2 cellular contexts compared by ENCODE assay signal in the genomic region with DNA sequence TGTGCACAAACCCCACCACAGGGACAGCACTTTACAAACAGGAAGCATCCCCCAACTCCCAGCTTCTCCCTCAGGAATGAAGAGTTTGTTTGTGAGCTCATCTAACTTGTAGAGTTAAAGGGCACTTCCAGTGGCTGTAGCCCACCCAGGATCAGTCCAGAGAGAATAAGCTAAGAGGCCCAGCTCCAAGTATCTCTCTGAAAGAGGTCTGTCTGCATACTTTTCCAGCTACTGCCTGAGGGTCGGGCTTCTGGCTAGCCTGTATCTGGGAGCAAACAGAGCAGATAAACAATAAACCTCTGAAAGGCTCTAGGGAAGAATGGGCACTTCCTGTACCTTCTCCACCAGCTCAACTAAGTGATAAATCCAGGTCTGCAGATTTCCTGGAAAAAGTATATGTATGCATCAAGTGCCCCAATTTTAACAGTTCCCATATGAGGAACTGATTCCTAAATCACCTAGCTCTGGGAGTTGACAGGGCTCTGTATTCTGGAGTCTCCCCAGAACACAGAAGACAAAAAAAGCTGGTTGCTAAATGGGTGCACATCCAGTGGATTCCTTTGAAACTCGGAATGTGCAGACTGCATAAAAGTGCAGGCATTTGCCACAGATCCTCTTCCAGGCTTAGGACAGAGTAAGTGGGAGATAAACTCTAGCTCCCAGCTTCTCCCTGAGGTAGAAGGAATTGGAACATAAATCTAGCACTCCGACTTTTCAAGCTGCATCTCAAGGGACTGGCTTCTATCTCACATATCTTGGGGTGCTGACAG.
TF ChIP-seq lines count a peak whose summit lies in the region.

No MANE protein-coding gene starts in this region.

TF ChIP-seq in HepG2, 621 proteins besides CTCF, POLR2A, EP300 and RAD21:
- TF ChIP-seq CC2D1A (CRISPR knock-in tag; IDR thresholded peaks at IDR 0.05) (no peak), KMT2A (CRISPR knock-in tag; IDR thresholded peaks at IDR 0.05) (no peak), TEAD2 (CRISPR knock-in tag; IDR thresholded peaks at IDR 0.05) (no peak), ZNF274 (CRISPR knock-in tag; IDR thresholded peaks at IDR 0.05) (no peak), ZFX (CRISPR knock-in tag; IDR thresholded peaks at IDR 0.05; ENCODE audit: low read depth) (no peak), MXI1 (IDR thresholded peaks at IDR 0.05; ENCODE audit: borderline replicate concordance, low read depth, low read length) (no peak), PAX8 (CRISPR knock-in tag; IDR thresholded peaks at IDR 0.05; ENCODE audit: borderline replicate concordance) (no peak), FOXK2 (IDR thresholded peaks at IDR 0.05) (no peak), ZNF264 (CRISPR knock-in tag; IDR thresholded peaks at IDR 0.05) (no peak), SIN3A (IDR thresholded peaks at IDR 0.05; ENCODE audit: borderline replicate concordance, low read depth, low read length) (no peak), SAFB2 (CRISPR knock-in tag; IDR thresholded peaks at IDR 0.05; ENCODE audit: borderline replicate concordance, low read depth) (no peak), SOX13 (IDR thresholded peaks at IDR 0.05) (no peak), SOX13 (CRISPR knock-in tag; conservative IDR thresholded peaks at IDR 0.05 in 1 of 2, IDR thresholded peaks at IDR 0.05 in 1 of 2) (no peak), PHF20 (CRISPR knock-in tag; IDR thresholded peaks at IDR 0.05) (no peak), HNRNPL (IDR thresholded peaks at IDR 0.05; ENCODE audit: low read depth, low read length) (no peak), SP140L (CRISPR knock-in tag; IDR thresholded peaks at IDR 0.05; ENCODE audit: borderline replicate concordance) (no peak), ZNF558 (CRISPR knock-in tag; IDR thresholded peaks at IDR 0.05; ENCODE audit: borderline replicate concordance) (no peak)
- TF ChIP-seq, protein P1, sequence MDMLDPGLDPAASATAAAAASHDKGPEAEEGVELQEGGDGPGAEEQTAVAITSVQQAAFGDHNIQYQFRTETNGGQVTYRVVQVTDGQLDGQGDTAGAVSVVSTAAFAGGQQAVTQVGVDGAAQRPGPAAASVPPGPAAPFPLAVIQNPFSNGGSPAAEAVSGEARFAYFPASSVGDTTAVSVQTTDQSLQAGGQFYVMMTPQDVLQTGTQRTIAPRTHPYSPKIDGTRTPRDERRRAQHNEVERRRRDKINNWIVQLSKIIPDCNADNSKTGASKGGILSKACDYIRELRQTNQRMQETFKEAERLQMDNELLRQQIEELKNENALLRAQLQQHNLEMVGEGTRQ (IDR thresholded peaks at IDR 0.05; ENCODE audit: low read depth, low read length): no peak
- TF ChIP-seq, protein P1 (CRISPR knock-in tag; IDR thresholded peaks at IDR 0.05; ENCODE audit: borderline replicate concordance): no peak
- TF ChIP-seq, protein P2, sequence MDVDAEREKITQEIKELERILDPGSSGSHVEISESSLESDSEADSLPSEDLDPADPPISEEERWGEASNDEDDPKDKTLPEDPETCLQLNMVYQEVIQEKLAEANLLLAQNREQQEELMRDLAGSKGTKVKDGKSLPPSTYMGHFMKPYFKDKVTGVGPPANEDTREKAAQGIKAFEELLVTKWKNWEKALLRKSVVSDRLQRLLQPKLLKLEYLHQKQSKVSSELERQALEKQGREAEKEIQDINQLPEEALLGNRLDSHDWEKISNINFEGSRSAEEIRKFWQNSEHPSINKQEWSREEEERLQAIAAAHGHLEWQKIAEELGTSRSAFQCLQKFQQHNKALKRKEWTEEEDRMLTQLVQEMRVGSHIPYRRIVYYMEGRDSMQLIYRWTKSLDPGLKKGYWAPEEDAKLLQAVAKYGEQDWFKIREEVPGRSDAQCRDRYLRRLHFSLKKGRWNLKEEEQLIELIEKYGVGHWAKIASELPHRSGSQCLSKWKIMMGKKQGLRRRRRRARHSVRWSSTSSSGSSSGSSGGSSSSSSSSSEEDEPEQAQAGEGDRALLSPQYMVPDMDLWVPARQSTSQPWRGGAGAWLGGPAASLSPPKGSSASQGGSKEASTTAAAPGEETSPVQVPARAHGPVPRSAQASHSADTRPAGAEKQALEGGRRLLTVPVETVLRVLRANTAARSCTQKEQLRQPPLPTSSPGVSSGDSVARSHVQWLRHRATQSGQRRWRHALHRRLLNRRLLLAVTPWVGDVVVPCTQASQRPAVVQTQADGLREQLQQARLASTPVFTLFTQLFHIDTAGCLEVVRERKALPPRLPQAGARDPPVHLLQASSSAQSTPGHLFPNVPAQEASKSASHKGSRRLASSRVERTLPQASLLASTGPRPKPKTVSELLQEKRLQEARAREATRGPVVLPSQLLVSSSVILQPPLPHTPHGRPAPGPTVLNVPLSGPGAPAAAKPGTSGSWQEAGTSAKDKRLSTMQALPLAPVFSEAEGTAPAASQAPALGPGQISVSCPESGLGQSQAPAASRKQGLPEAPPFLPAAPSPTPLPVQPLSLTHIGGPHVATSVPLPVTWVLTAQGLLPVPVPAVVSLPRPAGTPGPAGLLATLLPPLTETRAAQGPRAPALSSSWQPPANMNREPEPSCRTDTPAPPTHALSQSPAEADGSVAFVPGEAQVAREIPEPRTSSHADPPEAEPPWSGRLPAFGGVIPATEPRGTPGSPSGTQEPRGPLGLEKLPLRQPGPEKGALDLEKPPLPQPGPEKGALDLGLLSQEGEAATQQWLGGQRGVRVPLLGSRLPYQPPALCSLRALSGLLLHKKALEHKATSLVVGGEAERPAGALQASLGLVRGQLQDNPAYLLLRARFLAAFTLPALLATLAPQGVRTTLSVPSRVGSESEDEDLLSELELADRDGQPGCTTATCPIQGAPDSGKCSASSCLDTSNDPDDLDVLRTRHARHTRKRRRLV (CRISPR knock-in tag; IDR thresholded peaks at IDR 0.05): no peak
- TF ChIP-seq, protein P3, sequence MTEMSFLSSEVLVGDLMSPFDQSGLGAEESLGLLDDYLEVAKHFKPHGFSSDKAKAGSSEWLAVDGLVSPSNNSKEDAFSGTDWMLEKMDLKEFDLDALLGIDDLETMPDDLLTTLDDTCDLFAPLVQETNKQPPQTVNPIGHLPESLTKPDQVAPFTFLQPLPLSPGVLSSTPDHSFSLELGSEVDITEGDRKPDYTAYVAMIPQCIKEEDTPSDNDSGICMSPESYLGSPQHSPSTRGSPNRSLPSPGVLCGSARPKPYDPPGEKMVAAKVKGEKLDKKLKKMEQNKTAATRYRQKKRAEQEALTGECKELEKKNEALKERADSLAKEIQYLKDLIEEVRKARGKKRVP (CRISPR knock-in tag; IDR thresholded peaks at IDR 0.05): no peak

TF ChIP-seq in GM12878, 131 proteins besides CTCF, POLR2A, EP300 and RAD21:
- TF ChIP-seq FOXK2 (IDR thresholded peaks at IDR 0.05): no peak
- no peak for TF ChIP-seq TBL1XR1 (IDR thresholded peaks at IDR 0.05; ENCODE audit: low read depth, low read length)
- no peak for TF ChIP-seq HDAC2 (IDR thresholded peaks at IDR 0.05)
- TF ChIP-seq RUNX3 (IDR thresholded peaks at IDR 0.05; ENCODE audit: low read length): no peak
- TF ChIP-seq STAT3 (IDR thresholded peaks at IDR 0.05; ENCODE audit: low read depth, low read length): no peak
- TF ChIP-seq EED (IDR thresholded peaks at IDR 0.05; ENCODE audit: low read depth): no peak
- TF ChIP-seq TAF1 (IDR thresholded peaks at IDR 0.05; ENCODE audit: borderline replicate concordance, low read depth, low read length): no peak
- TF ChIP-seq, protein P4, sequence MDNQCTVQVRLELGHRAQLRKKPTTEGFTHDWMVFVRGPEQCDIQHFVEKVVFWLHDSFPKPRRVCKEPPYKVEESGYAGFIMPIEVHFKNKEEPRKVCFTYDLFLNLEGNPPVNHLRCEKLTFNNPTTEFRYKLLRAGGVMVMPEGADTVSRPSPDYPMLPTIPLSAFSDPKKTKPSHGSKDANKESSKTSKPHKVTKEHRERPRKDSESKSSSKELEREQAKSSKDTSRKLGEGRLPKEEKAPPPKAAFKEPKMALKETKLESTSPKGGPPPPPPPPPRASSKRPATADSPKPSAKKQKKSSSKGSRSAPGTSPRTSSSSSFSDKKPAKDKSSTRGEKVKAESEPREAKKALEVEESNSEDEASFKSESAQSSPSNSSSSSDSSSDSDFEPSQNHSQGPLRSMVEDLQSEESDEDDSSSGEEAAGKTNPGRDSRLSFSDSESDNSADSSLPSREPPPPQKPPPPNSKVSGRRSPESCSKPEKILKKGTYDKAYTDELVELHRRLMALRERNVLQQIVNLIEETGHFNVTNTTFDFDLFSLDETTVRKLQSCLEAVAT (IDR thresholded peaks at IDR 0.05): no peak
- TF ChIP-seq ATF7 (IDR thresholded peaks at IDR 0.05; ENCODE audit: low read depth): no peak
- no peak for TF ChIP-seq CBX5 (IDR thresholded peaks at IDR 0.05; ENCODE audit: low read depth)
- TF ChIP-seq, protein P5, sequence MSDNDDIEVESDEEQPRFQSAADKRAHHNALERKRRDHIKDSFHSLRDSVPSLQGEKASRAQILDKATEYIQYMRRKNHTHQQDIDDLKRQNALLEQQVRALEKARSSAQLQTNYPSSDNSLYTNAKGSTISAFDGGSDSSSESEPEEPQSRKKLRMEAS (IDR thresholded peaks at IDR 0.05; ENCODE audit: low read depth, low read length): no peak
- TF ChIP-seq EZH2 (IDR thresholded peaks at IDR 0.05; ENCODE audit: borderline replicate concordance, control insufficient read depth, low read depth, low read length): no peak
- TF ChIP-seq SPI1 (IDR thresholded peaks at IDR 0.05; ENCODE audit: borderline replicate concordance, insufficient read depth, low read depth, low read length): no peak
- TF ChIP-seq, protein P6, sequence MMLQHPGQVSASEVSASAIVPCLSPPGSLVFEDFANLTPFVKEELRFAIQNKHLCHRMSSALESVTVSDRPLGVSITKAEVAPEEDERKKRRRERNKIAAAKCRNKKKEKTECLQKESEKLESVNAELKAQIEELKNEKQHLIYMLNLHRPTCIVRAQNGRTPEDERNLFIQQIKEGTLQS (IDR thresholded peaks at IDR 0.05; ENCODE audit: borderline replicate concordance, extremely low read depth, low read depth, low read length): no peak
- no peak for TF ChIP-seq GATAD2B (conservative IDR thresholded peaks at IDR 0.05; ENCODE audit: low read depth)
- no peak for TF ChIP-seq NFXL1 (IDR thresholded peaks at IDR 0.05; ENCODE audit: borderline replicate concordance)
- no peak for TF ChIP-seq JUND (IDR thresholded peaks at IDR 0.05; ENCODE audit: low read depth, low read length)
- no peak for TF ChIP-seq ZNF622 (IDR thresholded peaks at IDR 0.05)
- TF ChIP-seq SREBF1 (IDR thresholded peaks at IDR 0.05; ENCODE audit: low read length): no peak
TF ChIP-seq in GM12878: peak in this region for 0.
